ENCODE assay signal across 34 cellular contexts in the genomic region with DNA sequence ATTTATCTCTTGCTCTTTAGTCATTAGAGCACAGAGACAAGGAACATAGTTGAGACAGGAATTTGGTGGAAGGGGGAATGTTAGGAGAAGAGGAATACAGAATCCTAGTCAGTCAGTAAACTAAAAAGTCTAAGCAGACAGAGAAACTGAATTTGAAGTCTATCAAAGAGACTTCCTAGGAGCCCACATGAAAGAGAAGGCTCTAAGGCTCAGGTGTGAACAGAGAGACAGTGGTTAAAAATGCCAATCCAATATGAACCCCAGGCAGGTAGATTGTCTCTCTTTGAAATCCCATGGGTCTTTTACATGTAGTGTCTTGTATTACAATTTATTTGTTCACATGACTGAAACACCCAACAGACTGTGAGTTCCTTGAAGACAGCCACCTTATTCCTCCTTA.
DNase-seq lines count a peak whose midpoint lies in the region; ATAC-seq, FAIRE-seq and TF ChIP-seq lines count a peak whose summit lies in the region.
"Had no signal": no experiment of that assay in that cellular context is flagged by ENCODE, and none has a peak within 500 bp of the region (broad histone marks: within the 10 kb centered on the region; RNA-seq: fewer than 3 reads in every experiment).

No MANE protein-coding gene starts in this region.

- H3K4me2 ChIP-seq in DND-41 (ENCODE audit: insufficient read depth, low read length): no peak overlapping the region
- H3K4me2 ChIP-seq: A549; BLaER1; BLaER1 treated with 17β-estradiol and CSF1 and Interleukin-3, amounts not matched to agents 10 nM and 100 nM had no signal

- H3K4me3 ChIP-seq in DND-41 (ENCODE audit: low read depth in 1 of 2, low read length in 2 of 2): no peak overlapping the region
- H3K4me3 ChIP-seq in Jurkat, Clone E6-1 (ENCODE audit: low read length): no peak overlapping the region
- H3K4me3 ChIP-seq: A549; BLaER1; BLaER1 treated with 17β-estradiol and CSF1 and Interleukin-3, amounts not matched to agents 10 nM and 100 nM had no signal

- TF ChIP-seq CTCF in DND-41 (IDR thresholded peaks at IDR 0.05; ENCODE audit: borderline replicate concordance, extremely low read depth, low read length, poor library complexity, severe bottlenecking): no peak

- H3K36me3 ChIP-seq in DND-41 (ENCODE audit: insufficient read depth, low read length): no peaks in the 10 kb centered on the region
- H3K36me3 ChIP-seq: BE2C; BLaER1; BLaER1 treated with 17β-estradiol and CSF1 and Interleukin-3, amounts not matched to agents 10 nM and 100 nM had no signal

- no peaks in the 10 kb centered on the region for H3K4me1 ChIP-seq in DND-41 (ENCODE audit: insufficient read depth, low read length)
- H3K4me1 ChIP-seq: A549; BE2C; BLaER1; BLaER1 treated with 17β-estradiol and CSF1 and Interleukin-3, amounts not matched to agents 10 nM and 100 nM; Caco-2 had no signal

- no peak overlapping the region for H2AFZ ChIP-seq in DND-41 (ENCODE audit: low read depth, low read length)

- peak; percentile 7 for DNase-seq in activated CD4-positive, alpha-beta T cell treated with anti-CD3 and anti-CD28 coated beads, Interleukin-2, amount 10 ng/mL, durations not matched to agents 24 days and 14 days
- no peak for DNase-seq in activated CD4-positive, alpha-beta T cell treated with anti-CD3 and anti-CD28 coated beads, Interleukin-2, amount 10 ng/mL, durations not matched to agents 7 days and 5 days
- DNase-seq in DND-41 (no peak), urothelium cell line (ENCODE audit: low spot score) (no peak)
- peak; percentile 18 for DNase-seq in Jurkat, Clone E6-1 (ENCODE audit: low read depth, low spot score)
- no peak for DNase-seq in stimulated activated naive CD4-positive, alpha-beta T cell (lab: John Stamatoyannopoulos, UW)
- DNase-seq: 8988T; ACHN; AML-193; BE2C; C1 segment of cervical spinal cord; Caco-2; Calu3; CD4-positive, alpha-beta memory T cell; CD4-positive, alpha-beta T cell; CD4-positive, CD25-positive, alpha-beta regulatory T cell; CD8-positive, alpha-beta memory T cell; CD8-positive, alpha-beta T cell; COR-L47; DMS 273 treated with DMSO at 0.1 percent for 48 hours; DMS153; DMS53; DMS79; DMS79 treated with DMSO at 0.1 percent for 48 hours; EL had no signal

- H3K9ac ChIP-seq in DND-41 (ENCODE audit: low read depth, low read length): no peak overlapping the region
- H3K9ac ChIP-seq: BLaER1; BLaER1 treated with 17β-estradiol and CSF1 and Interleukin-3, amounts not matched to agents 10 nM and 100 nM had no signal

- H3K36me3 Mint-ChIP-seq in activated CD4-positive, alpha-beta T cell treated with anti-CD3 and anti-CD28 coated beads, Interleukin-2, amount 10 ng/mL, durations not matched to agents 24 days and 14 days (ENCODE audit: low read depth): no peaks in the 10 kb centered on the region
- H3K36me3 Mint-ChIP-seq in activated CD4-positive, alpha-beta T cell treated with anti-CD3 and anti-CD28 coated beads, Interleukin-2, amount 10 ng/mL, durations not matched to agents 7 days and 5 days (ENCODE audit: low read depth): peaks cover 3% of the 10 kb centered on the region
- H3K36me3 Mint-ChIP-seq: CD14-positive monocyte; CD4-positive, alpha-beta memory T cell; CD4-positive, CD25-positive, alpha-beta regulatory T cell; CD8-positive, alpha-beta T cell had no signal

- no peaks in the 10 kb centered on the region for H3K79me2 ChIP-seq in DND-41 (ENCODE audit: insufficient read depth, low read length)

- peaks cover 2% of the 10 kb centered on the region for H3K4me1 Mint-ChIP-seq in activated CD4-positive, alpha-beta T cell treated with anti-CD3 and anti-CD28 coated beads, Interleukin-2, amount 10 ng/mL, durations not matched to agents 24 days and 14 days
- H3K4me1 Mint-ChIP-seq in activated CD4-positive, alpha-beta T cell treated with anti-CD3 and anti-CD28 coated beads, Interleukin-2, amount 10 ng/mL, durations not matched to agents 7 days and 5 days: peaks cover 10% of the 10 kb centered on the region
- H3K4me1 Mint-ChIP-seq: B cell; CD14-positive monocyte; CD8-positive, alpha-beta memory T cell had no signal

- CTCF ChIA-PET in activated CD4-positive, alpha-beta T cell treated with anti-CD3 and anti-CD28 coated beads, Interleukin-2, amount 10 ng/mL, durations not matched to agents 7 days and 5 days (lab: Charles Lee): interaction anchor here (1.0 to 1.8 kb wide), 2 partner anchors 8 to 9 kb away, joined by 5 read pairs; no protein-coding TSS in a partner anchor

- H4K20me1 ChIP-seq in DND-41 (ENCODE audit: insufficient read depth, low read length): no peaks in the 10 kb centered on the region
- H4K20me1 ChIP-seq: BLaER1; BLaER1 treated with 17β-estradiol and CSF1 and Interleukin-3, amounts not matched to agents 10 nM and 100 nM had no signal

- no peak overlapping the region for H3K27ac Mint-ChIP-seq in activated CD4-positive, alpha-beta T cell treated with anti-CD3 and anti-CD28 coated beads, Interleukin-2, amount 10 ng/mL, durations not matched to agents 24 days and 14 days
- no peak overlapping the region for H3K27ac Mint-ChIP-seq in activated CD4-positive, alpha-beta T cell treated with anti-CD3 and anti-CD28 coated beads, Interleukin-2, amount 10 ng/mL, durations not matched to agents 7 days and 5 days
- H3K27ac Mint-ChIP-seq: B cell; CD14-positive monocyte; CD4-positive, alpha-beta memory T cell; CD4-positive, alpha-beta T cell; CD4-positive, CD25-positive, alpha-beta regulatory T cell; CD8-positive, alpha-beta memory T cell; CD8-positive, alpha-beta T cell had no signal

- intact Hi-C loops in activated CD4-positive, alpha-beta T cell treated with anti-CD3 and anti-CD28 coated beads, Interleukin-2, amount 10 ng/mL, durations not matched to agents 24 days and 14 days (cut with micrococcal nuclease): no loop called here

- H3K9me3 ChIP-seq in DND-41 (ENCODE audit: insufficient read depth, low read length, severe bottlenecking): no peaks in the 10 kb centered on the region
- H3K9me3 ChIP-seq: BE2C, BLaER1, Caco-2 had no signal

- POLR2A ChIA-PET in activated CD4-positive, alpha-beta T cell treated with anti-CD3 and anti-CD28 coated beads, Interleukin-2, amount 10 ng/mL, durations not matched to agents 7 days and 5 days (lab: Charles Lee): no interaction called here

- ATAC-seq in DND-41 (ENCODE audit: insufficient read depth, low read depth): peak; percentile 55; the same call in 1 of the 3 replicates
- ATAC-seq: A549; CD8-positive, alpha-beta T cell had no signal

- no peaks in the 10 kb centered on the region for H3K27me3 Mint-ChIP-seq in activated CD4-positive, alpha-beta T cell treated with anti-CD3 and anti-CD28 coated beads, Interleukin-2, amount 10 ng/mL, durations not matched to agents 24 days and 14 days
- no peaks in the 10 kb centered on the region for H3K27me3 Mint-ChIP-seq in activated CD4-positive, alpha-beta T cell treated with anti-CD3 and anti-CD28 coated beads, Interleukin-2, amount 10 ng/mL, durations not matched to agents 7 days and 5 days
- H3K27me3 Mint-ChIP-seq: B cell; CD4-positive, alpha-beta memory T cell; CD4-positive, alpha-beta T cell; CD4-positive, CD25-positive, alpha-beta regulatory T cell; CD8-positive, alpha-beta memory T cell had no signal

- no peak overlapping the region for H3K27ac ChIP-seq in DND-41 (ENCODE audit: low read length)
- H3K27ac ChIP-seq: 22Rv1; A549; BLaER1; BLaER1 treated with 17β-estradiol and CSF1 and Interleukin-3, amounts not matched to agents 10 nM and 100 nM; C4-2B had no signal

- H3K4me3 Mint-ChIP-seq in activated CD4-positive, alpha-beta T cell treated with anti-CD3 and anti-CD28 coated beads, Interleukin-2, amount 10 ng/mL, durations not matched to agents 24 days and 14 days: no peak overlapping the region
- no peak overlapping the region for H3K4me3 Mint-ChIP-seq in activated CD4-positive, alpha-beta T cell treated with anti-CD3 and anti-CD28 coated beads, Interleukin-2, amount 10 ng/mL, durations not matched to agents 7 days and 5 days
- H3K4me3 Mint-ChIP-seq: B cell; CD14-positive monocyte; CD4-positive, alpha-beta T cell; CD4-positive, CD25-positive, alpha-beta regulatory T cell; CD8-positive, alpha-beta memory T cell; CD8-positive, alpha-beta T cell had no signal

- no peak for FAIRE-seq in urothelium cell line (lab: Jason Lieb, UNC)
- FAIRE-seq: A204.1, A549, D721Med had no signal

- H3K27me3 ChIP-seq in DND-41 (ENCODE audit: insufficient read depth, low read length, poor library complexity): no peaks in the 10 kb centered on the region
- H3K27me3 ChIP-seq: BE2C; BLaER1; BLaER1 treated with 17β-estradiol and CSF1 and Interleukin-3, amounts not matched to agents 10 nM and 100 nM had no signal

- H3K9me3 Mint-ChIP-seq in activated CD4-positive, alpha-beta T cell treated with anti-CD3 and anti-CD28 coated beads, Interleukin-2, amount 10 ng/mL, durations not matched to agents 24 days and 14 days: no peaks in the 10 kb centered on the region
- no peaks in the 10 kb centered on the region for H3K9me3 Mint-ChIP-seq in activated CD4-positive, alpha-beta T cell treated with anti-CD3 and anti-CD28 coated beads, Interleukin-2, amount 10 ng/mL, durations not matched to agents 7 days and 5 days
- H3K9me3 Mint-ChIP-seq: CD4-positive, alpha-beta T cell; CD8-positive, alpha-beta T cell had no signal

Comparison
In these comparisons a context has a peak if more than half of its experiments do, and no peak if none do; other contexts are left out.
1. DNase-seq: peak in activated CD4-positive, alpha-beta T cell treated with anti-CD3 and anti-CD28 coated beads, Interleukin-2, amount 10 ng/mL, durations not matched to agents 24 days and 14 days (single experiment) and Jurkat, Clone E6-1 (single experiment); none in activated CD4-positive, alpha-beta T cell treated with anti-CD3 and anti-CD28 coated beads, Interleukin-2, amount 10 ng/mL, durations not matched to agents 7 days and 5 days (single experiment), DND-41 (single experiment), urothelium cell line (single experiment) and stimulated activated naive CD4-positive, alpha-beta T cell (0 of 6).